In genomic region chr5:39361306-39361705, GRCh38 we compare ENCODE assay signal across 26 cellular contexts. TPM values are rescaled to one million over a fixed set of nuclear protein-coding genes. Genes with fewer than 3 reads are reported as not detected.
"Had no signal": no experiment of that assay in that cellular context is flagged by ENCODE, and none has a peak within 500 bp of the region (broad histone marks: within the 10 kb centered on the region; RNA-seq: fewer than 3 reads in every experiment).

No MANE protein-coding gene starts in this region.

- H3K36me3 ChIP-seq: esophagus squamous epithelium, left ventricle myocardium inferior, neutrophil, spleen, tibial nerve, upper lobe of right lung, vagina had no signal

- H3K9me3 ChIP-seq: esophagus squamous epithelium, left ventricle myocardium inferior, neutrophil, psoas muscle, spleen, testis, tibial nerve, upper lobe of right lung, vagina had no signal

- H3K27me3 Mint-ChIP-seq: stimulated activated naive CD8-positive, alpha-beta T cell treated with anti-CD3 and anti-CD28 coated beads, Interleukin-15, Interleukin-2, amounts not matched to agents 100 ng/mL and 50 ng/mL, for 24 hours had no signal

- H3K4me1 Mint-ChIP-seq: naive thymus-derived CD4-positive, alpha-beta T cell; nephron progenitor cell had no signal

- H3K27ac Mint-ChIP-seq: nephron progenitor cell; stimulated activated memory B cell treated with anti-CD40 and anti-IgM and Interleukin-4, amounts not matched to agents 10 μg/mL and 1 μg/mL and 100 μg/mL, for 72 hours; stimulated activated naive CD8-positive, alpha-beta T cell treated with anti-CD3 and anti-CD28 coated beads, Interleukin-15, Interleukin-2, amounts not matched to agents 100 ng/mL and 50 ng/mL, for 24 hours had no signal

- DNase-seq: cortex of kidney; dorsolateral prefrontal cortex; effector CD8-positive, alpha-beta T cell; esophagus squamous epithelium; foreskin fibroblast; left ventricle myocardium inferior; mesendoderm; naive thymus-derived CD4-positive, alpha-beta T cell; nephron progenitor cell; psoas muscle; retina; spleen; stimulated activated CD4-positive, alpha-beta T cell treated with anti-CD3 and anti-CD28 coated beads, Interleukin-15, amount 100 ng/mL, for 24 hours; stimulated activated CD4-positive, alpha-beta T cell treated with anti-CD3 and anti-CD28 coated beads, Interleukin-1b, Interleukin-23, amount 100 ng/mL, for 48 hours; stimulated activated CD4-positive, alpha-beta T cell treated with anti-CD3 and anti-CD28 coated beads, Interleukin-4, amount 100 ng/mL, for 24 hours; testis; upper lobe of right lung had no signal

- H3K27ac ChIP-seq: dorsolateral prefrontal cortex, esophagus squamous epithelium, left ventricle myocardium inferior, neutrophil, psoas muscle, spleen, testis, tibial nerve, upper lobe of right lung, vagina had no signal

- H3K4me1 ChIP-seq: esophagus squamous epithelium, left ventricle myocardium inferior, psoas muscle, spleen, testis, tibial nerve, upper lobe of right lung, vagina had no signal

- ATAC-seq: naive thymus-derived CD4-positive, alpha-beta T cell; psoas muscle; sciatic nerve; stimulated activated memory B cell treated with anti-CD40 and anti-IgM and Interleukin-4, amounts not matched to agents 10 μg/mL and 1 μg/mL and 100 μg/mL, for 72 hours; upper lobe of right lung had no signal

- H3K36me3 Mint-ChIP-seq: naive thymus-derived CD4-positive, alpha-beta T cell; stimulated activated memory B cell treated with anti-CD40 and anti-IgM and Interleukin-4, amounts not matched to agents 10 μg/mL and 1 μg/mL and 100 μg/mL, for 72 hours had no signal

- H3K9me3 Mint-ChIP-seq: stimulated activated naive CD8-positive, alpha-beta T cell treated with anti-CD3 and anti-CD28 coated beads, Interleukin-15, Interleukin-2, amounts not matched to agents 100 ng/mL and 50 ng/mL, for 24 hours had no signal

- H3K4me3 ChIP-seq: dorsolateral prefrontal cortex, esophagus squamous epithelium, left ventricle myocardium inferior, lung, psoas muscle, spleen, testis, tibial nerve, upper lobe of right lung, vagina had no signal

- FAIRE-seq: islet of Langerhans had no signal

- H3K27me3 ChIP-seq: esophagus squamous epithelium, neutrophil, spleen, testis, tibial nerve, upper lobe of right lung, vagina had no signal

- H3K4me3 Mint-ChIP-seq: naive thymus-derived CD4-positive, alpha-beta T cell; nephron progenitor cell; stimulated activated memory B cell treated with anti-CD40 and anti-IgM and Interleukin-4, amounts not matched to agents 10 μg/mL and 1 μg/mL and 100 μg/mL, for 72 hours; stimulated activated naive CD8-positive, alpha-beta T cell treated with anti-CD3 and anti-CD28 coated beads, Interleukin-15, Interleukin-2, amounts not matched to agents 100 ng/mL and 50 ng/mL, for 24 hours had no signal

RNA-seq across cellular contexts. Expression of gene C9, which starts 3.0 kb away (rescaled TPM):
- total RNA-seq: dorsolateral prefrontal cortex; epithelial cell of proximal tubule; esophagus squamous epithelium; left ventricle myocardium inferior; naive thymus-derived CD4-positive, alpha-beta T cell; sciatic nerve; tibial nerve; upper lobe of right lung; vagina had no signal
- polyA plus RNA-seq: naive thymus-derived CD4-positive, alpha-beta T cell; psoas muscle; spleen had no signal
